ENCODE assay signal across 9 cellular contexts in the genomic region with DNA sequence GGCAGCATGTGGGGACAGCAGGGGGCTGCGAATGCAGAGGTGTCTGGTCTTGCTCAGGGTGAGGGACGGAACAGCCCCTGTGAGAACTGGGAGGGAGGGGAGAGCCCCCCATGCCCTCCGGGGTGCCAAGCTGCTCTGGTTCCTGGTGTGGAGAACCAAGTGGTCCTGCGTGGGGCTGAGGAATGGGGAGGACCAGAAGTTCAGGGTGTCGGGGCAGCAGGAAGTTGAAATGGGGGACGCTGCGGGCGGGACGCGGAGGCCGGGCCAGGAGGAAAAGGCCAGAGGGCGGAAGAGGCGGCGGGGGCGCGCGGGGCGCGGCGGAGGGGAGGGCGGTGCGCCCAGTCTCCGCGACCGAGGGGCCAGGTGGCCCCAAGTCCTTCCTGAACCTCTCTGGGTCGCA. TPM values are rescaled to one million over a fixed set of nuclear protein-coding genes. Genes with fewer than 3 reads are reported as not detected.
DNase-seq lines count a peak whose midpoint lies in the region; ATAC-seq lines count a peak whose summit lies in the region.
"Had no signal": no experiment of that assay in that cellular context is flagged by ENCODE, and none has a peak within 500 bp of the region (broad histone marks: within the 10 kb centered on the region; RNA-seq: fewer than 3 reads in every experiment).

No MANE protein-coding gene starts in this region.

- H3K36me3 Mint-ChIP-seq in naive thymus-derived CD4-positive, alpha-beta T cell: no peaks in the 10 kb centered on the region

- no peak overlapping the region for H2AFZ ChIP-seq in ACC112 (ENCODE audit: low read length, unreplicated experiment)

- H3K27me3 Mint-ChIP-seq in naive thymus-derived CD4-positive, alpha-beta T cell: peaks cover 0 to 6% (median 0%) of the 10 kb centered on the region in 5 donors

- DNase-seq in dermis blood vessel endothelial cell (peak; percentile 18), COR-L47 (lab: John Stamatoyannopoulos, UW) (no peak), A172 (ENCODE audit: low spot score) (no peak), Kasumi-1 (lab: John Stamatoyannopoulos, UW) (no peak)
- peak in 1 of 9 donors; percentile 12 for DNase-seq in naive thymus-derived CD4-positive, alpha-beta T cell
- DNase-seq in activated effector memory CD4-positive, alpha-beta T cell treated with anti-CD3 and anti-CD28 coated beads, Interleukin-2, amount 50 U/mL, for 16 hours: no peak

- no peak overlapping the region for H3K27ac ChIP-seq in ACC112 (ENCODE audit: low read depth, low read length)
- H3K27ac ChIP-seq in naive thymus-derived CD4-positive, alpha-beta T cell (ENCODE audit: low read depth, low read length): no peak overlapping the region

- ATAC-seq in HG02885 (IDR thresholded peaks at IDR 0.05; ENCODE audit: poor library complexity, unreplicated experiment): peak; percentile 19
- peak; percentile 2 for ATAC-seq in naive thymus-derived CD4-positive, alpha-beta T cell

- no peaks in the 10 kb centered on the region for H3K27me3 ChIP-seq in ACC112 (ENCODE audit: insufficient read depth, low read length)
- H3K27me3 ChIP-seq in naive thymus-derived CD4-positive, alpha-beta T cell (ENCODE audit: control insufficient read depth in 2 of 2, insufficient read depth in 2 of 2, low read length in 2 of 2): no peaks in the 10 kb centered on the region

- POLR2A ChIA-PET in naive thymus-derived CD4-positive, alpha-beta T cell (lab: Charles Lee): interaction anchor here (0.9 to 1.6 kb wide), 2 partner anchors 96 to 230 kb away, joined by 3 to 12 read pairs; a partner anchor contains a TSS

- H3K27ac Mint-ChIP-seq in naive thymus-derived CD4-positive, alpha-beta T cell: no peak overlapping the region

- H3K4me1 ChIP-seq in ACC112 (ENCODE audit: control insufficient read depth, insufficient read depth, low read length, unreplicated experiment): peaks cover 4% of the 10 kb centered on the region
- peaks cover 0 to 5% of the 10 kb centered on the region in 2 donors for H3K4me1 ChIP-seq in naive thymus-derived CD4-positive, alpha-beta T cell (ENCODE audit: control insufficient read depth in 2 of 2, insufficient read depth in 2 of 2, low read length in 2 of 2)

- peak overlapping the region; percentile 42 for H3K4me3 ChIP-seq in ACC112 (ENCODE audit: low read depth, low read length)
- no peak overlapping the region for H3K4me3 ChIP-seq in naive thymus-derived CD4-positive, alpha-beta T cell (ENCODE audit: low read length)

- H3K9me3 Mint-ChIP-seq in naive thymus-derived CD4-positive, alpha-beta T cell: no peaks in the 10 kb centered on the region

- intact Hi-C loops in naive thymus-derived CD4-positive, alpha-beta T cell (cut with micrococcal nuclease): loop anchor here in 1 of 2 donors (2.0 kb wide), 1 partner anchor 22 kb away; no protein-coding TSS in a partner anchor

- CTCF ChIA-PET in naive thymus-derived CD4-positive, alpha-beta T cell (lab: Charles Lee): interaction anchor here (1.0 to 1.7 kb wide), 5 partner anchors 18 to 231 kb away, joined by 3 to 11 read pairs (median 5); no protein-coding TSS in a partner anchor

- H3K9me3 ChIP-seq in naive thymus-derived CD4-positive, alpha-beta T cell (ENCODE audit: control insufficient read depth in 2 of 3, low read length in 3 of 3): no peaks in the 10 kb centered on the region

- H3K4me1 Mint-ChIP-seq in naive thymus-derived CD4-positive, alpha-beta T cell: peaks cover 0 to 10% (median 0%) of the 10 kb centered on the region in 7 donors

- H3K79me2 ChIP-seq in ACC112 (ENCODE audit: control insufficient read depth, insufficient read depth, low read length, unreplicated experiment): no peaks in the 10 kb centered on the region

- H3K36me3 ChIP-seq in ACC112 (ENCODE audit: insufficient read depth, low read length): no peaks in the 10 kb centered on the region
- no peaks in the 10 kb centered on the region for H3K36me3 ChIP-seq in naive thymus-derived CD4-positive, alpha-beta T cell (ENCODE audit: control insufficient read depth in 2 of 3, insufficient read depth in 3 of 3, low read length in 3 of 3)

- H3K4me3 Mint-ChIP-seq in naive thymus-derived CD4-positive, alpha-beta T cell: peak overlapping the region; percentile 45 to 82 (median 76)

RNA-seq across cellular contexts. Expression of a gene that starts 3.6 kb away (rescaled TPM):
- 0.85 and 0.93 TPM in 2 replicates for total RNA-seq in dermis blood vessel endothelial cell
- under 1 TPM in 1 of 5 experiments, not detected in 4; 0.61 TPM for total RNA-seq in naive thymus-derived CD4-positive, alpha-beta T cell
- not detected for polyA plus RNA-seq in naive thymus-derived CD4-positive, alpha-beta T cell
- 0.16 TPM in 1 of 2 replicates, not detected in the other for total RNA-seq in A172 (2014; rRNA removed; shearing (Covaris generic))
- total RNA-seq: T-helper 1 cell treated with Interleukin-12 subunit alpha and Interleukin-12 subunit beta and Interleukin-4 antibody, amounts not matched to agents 30 ng/mL and 1 ng/mL, for 36 hours had no signal

RNA-seq across cellular contexts. Expression of a gene that starts 28.1 kb away (rescaled TPM):
- total RNA-seq in dermis blood vessel endothelial cell: not detected in 2 replicates
- total RNA-seq in naive thymus-derived CD4-positive, alpha-beta T cell: not detected
- not detected for polyA plus RNA-seq in naive thymus-derived CD4-positive, alpha-beta T cell
- total RNA-seq in A172 (2014; rRNA removed; shearing (Covaris generic)): 1.9 and 3.1 TPM in 2 replicates
- total RNA-seq: T-helper 1 cell treated with Interleukin-12 subunit alpha and Interleukin-12 subunit beta and Interleukin-4 antibody, amounts not matched to agents 30 ng/mL and 1 ng/mL, for 36 hours had no signal
